In genomic region chr2:208311954-208312353, GRCh38 we compare ENCODE assay signal across 1 cellular context.
TF ChIP-seq lines count a peak whose summit lies in the region.

No MANE protein-coding gene starts in this region.

TF ChIP-seq in IMR-90, 13 proteins besides CTCF, POLR2A, EP300 and RAD21:
- TF ChIP-seq CEBPB (IDR thresholded peaks at IDR 0.05; ENCODE audit: low read depth, low read length) (no peak), MAFK (IDR thresholded peaks at IDR 0.05; ENCODE audit: low read depth, low read length) (0 out of 2 replicates have a peak, but pooled peaks have one; percentile 12), RFX5 (IDR thresholded peaks at IDR 0.05; ENCODE audit: low read depth, low read length) (no peak), MXI1 (IDR thresholded peaks at IDR 0.05; ENCODE audit: borderline replicate concordance, low read depth, low read length) (no peak), SMC3 (IDR thresholded peaks at IDR 0.05; ENCODE audit: low read depth, low read length) (no peak)
- TF ChIP-seq, protein P1, sequence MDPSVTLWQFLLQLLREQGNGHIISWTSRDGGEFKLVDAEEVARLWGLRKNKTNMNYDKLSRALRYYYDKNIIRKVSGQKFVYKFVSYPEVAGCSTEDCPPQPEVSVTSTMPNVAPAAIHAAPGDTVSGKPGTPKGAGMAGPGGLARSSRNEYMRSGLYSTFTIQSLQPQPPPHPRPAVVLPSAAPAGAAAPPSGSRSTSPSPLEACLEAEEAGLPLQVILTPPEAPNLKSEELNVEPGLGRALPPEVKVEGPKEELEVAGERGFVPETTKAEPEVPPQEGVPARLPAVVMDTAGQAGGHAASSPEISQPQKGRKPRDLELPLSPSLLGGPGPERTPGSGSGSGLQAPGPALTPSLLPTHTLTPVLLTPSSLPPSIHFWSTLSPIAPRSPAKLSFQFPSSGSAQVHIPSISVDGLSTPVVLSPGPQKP (IDR thresholded peaks at IDR 0.05; ENCODE audit: borderline replicate concordance, low read depth, low read length): no peak
